Comparison of ENCODE assay signal across 11 cellular contexts in genomic region chr4:172813359-172813923, GRCh38.
A peak's percentile ranks its signal among the peaks of the same experiment; 100 is the strongest.
DNase-seq lines count a peak whose midpoint lies in the region; ATAC-seq, FAIRE-seq and TF ChIP-seq lines count a peak whose summit lies in the region.
"Had no signal": no experiment of that assay in that cellular context is flagged by ENCODE, and none has a peak within 500 bp of the region (broad histone marks: within the 10 kb centered on the region; RNA-seq: fewer than 3 reads in every experiment).

No MANE protein-coding gene starts in this region.

- H3K4me1 ChIP-seq in hepatocyte (ENCODE audit: insufficient read depth) = peaks cover 10% of the 10 kb centered on the region
- H3K4me1 ChIP-seq in mesendoderm (ENCODE audit: control insufficient read depth, low read depth, low read length) = no peaks in the 10 kb centered on the region
- H3K4me1 ChIP-seq in kidney (ENCODE audit: control insufficient read depth in 1 of 2, insufficient read depth in 1 of 2, low read depth in 1 of 2, low read length in 2 of 2) = no peaks in the 10 kb centered on the region
- no peaks in the 10 kb centered on the region for H3K4me1 ChIP-seq in right cardiac atrium (ENCODE audit: control insufficient read depth, insufficient read depth, low read length)
- H3K4me1 ChIP-seq: parathyroid adenoma had no signal

- H3K27me3 ChIP-seq in hepatocyte = no peaks in the 10 kb centered on the region
- no peaks in the 10 kb centered on the region for H3K27me3 ChIP-seq in mesendoderm (ENCODE audit: insufficient read depth, low read length, poor library complexity)
- H3K27me3 ChIP-seq in right cardiac atrium (ENCODE audit: control insufficient read depth, insufficient read depth) = no peaks in the 10 kb centered on the region

- H4K5ac ChIP-seq in mesendoderm (ENCODE audit: low read length) = no peak overlapping the region

- H3K36me3 Mint-ChIP-seq in T-cell = no peaks in the 10 kb centered on the region

- peak; percentile 94 for ATAC-seq in GM18873 (IDR thresholded peaks at IDR 0.05; ENCODE audit: low FRiP score, unreplicated experiment)
- peak; percentile 82 for ATAC-seq in GM21786 (IDR thresholded peaks at IDR 0.05; ENCODE audit: unreplicated experiment)
- ATAC-seq in HG03439 (IDR thresholded peaks at IDR 0.05; ENCODE audit: unreplicated experiment) = peak; percentile 81
- no peak for ATAC-seq in right cardiac atrium
- ATAC-seq in T-cell (replicated peaks in 1 of 4) = no peak

- H3K9me3 ChIP-seq in hepatocyte (ENCODE audit: low read depth) = no peaks in the 10 kb centered on the region
- no peaks in the 10 kb centered on the region for H3K9me3 ChIP-seq in kidney (ENCODE audit: control insufficient read depth in 1 of 2, low read length in 2 of 2)
- no peaks in the 10 kb centered on the region for H3K9me3 ChIP-seq in right cardiac atrium (ENCODE audit: control insufficient read depth, low read length)

- intact Hi-C loops in kidney (cut with DNase I) = no loop called here
- intact Hi-C loops in right cardiac atrium (cut with DNase I) = no loop called here

- H3K27me3 Mint-ChIP-seq in T-cell = peaks cover 0 to 8% of the 10 kb centered on the region in 2 donors

- H3K36me3 ChIP-seq in hepatocyte (replicated peaks; ENCODE audit: insufficient read depth, low read depth) = no peaks in the 10 kb centered on the region
- H3K36me3 ChIP-seq in mesendoderm (ENCODE audit: control insufficient read depth, insufficient read depth, low read length) = no peaks in the 10 kb centered on the region
- no peaks in the 10 kb centered on the region for H3K36me3 ChIP-seq in kidney (ENCODE audit: control insufficient read depth in 1 of 2, insufficient read depth in 2 of 2, low read length in 2 of 2)

- H3K4ac ChIP-seq in mesendoderm (ENCODE audit: low read depth, low read length) = no peak overlapping the region

- H4K8ac ChIP-seq in mesendoderm (ENCODE audit: low read depth, low read length) = no peak overlapping the region

- H3K27ac ChIP-seq in hepatocyte (peak overlapping the region; percentile 72), mesendoderm (ENCODE audit: low read depth, low read length) (no peak overlapping the region), kidney (ENCODE audit: low read depth in 2 of 2, low read length in 2 of 2) (no peak overlapping the region), right cardiac atrium (ENCODE audit: low read length) (no peak overlapping the region)
- H3K27ac ChIP-seq: parathyroid adenoma had no signal

- no peak overlapping the region for H3K27ac Mint-ChIP-seq in T-cell

- H3K4me2 ChIP-seq in hepatocyte (no peak overlapping the region), mesendoderm (ENCODE audit: low read length) (no peak overlapping the region)

- H2AFZ ChIP-seq in hepatocyte = no peak overlapping the region
- H2AFZ ChIP-seq: parathyroid adenoma had no signal

- H3K18ac ChIP-seq in mesendoderm (ENCODE audit: low read length) = no peak overlapping the region

- H3K4me3 Mint-ChIP-seq in T-cell = no peak overlapping the region

- H3K4me1 Mint-ChIP-seq in T-cell = no peaks in the 10 kb centered on the region

- H4K20me1 ChIP-seq in hepatocyte (ENCODE audit: insufficient read depth, poor library complexity, severe bottlenecking) = no peaks in the 10 kb centered on the region

- no peak overlapping the region for H3K4me3 ChIP-seq in hepatocyte
- no peak overlapping the region for H3K4me3 ChIP-seq in mesendoderm (ENCODE audit: low read length)
- no peak overlapping the region for H3K4me3 ChIP-seq in kidney (ENCODE audit: low read length in 2 of 2)
- no peak overlapping the region for H3K4me3 ChIP-seq in right cardiac atrium (ENCODE audit: low read length)

- H3K9me3 Mint-ChIP-seq in T-cell = no peaks in the 10 kb centered on the region

- DNase-seq in hepatocyte (ENCODE audit: low spot score) = no peak
- DNase-seq in mesendoderm = no peak
- no peak for DNase-seq in kidney
- no peak for DNase-seq in right cardiac atrium
- no peak for DNase-seq in T-cell
- DNase-seq: activated naive CD4-positive, alpha-beta T cell treated with anti-CD3 and anti-CD28 coated beads, Interleukin-2, amount 50 U/mL, for 16 hours; NCI-H226 had no signal

- no peaks in the 10 kb centered on the region for H3K9me2 ChIP-seq in hepatocyte (replicated peaks; ENCODE audit: insufficient read depth)

- H2BK120ac ChIP-seq in mesendoderm (ENCODE audit: low read depth, low read length) = no peak overlapping the region

- POLR2A ChIA-PET in T-cell (lab: Charles Lee) = no interaction called here

- H3K23ac ChIP-seq in mesendoderm (ENCODE audit: low read length) = no peak overlapping the region

- CTCF ChIA-PET in T-cell (lab: Charles Lee) = no interaction called here

- H3K9ac ChIP-seq in mesendoderm (ENCODE audit: low read length) = no peak overlapping the region
- H3K9ac ChIP-seq in kidney (ENCODE audit: low read length in 2 of 2) = no peak overlapping the region
- H3K9ac ChIP-seq: parathyroid adenoma had no signal

- 84% methylated on average over 11 of the region's 11 CpGs for WGBS in hepatocyte (ENCODE audit: low lambda C conversion rate, missing lambda C conversion rate)
- no CpG with 5 or more reads among the region's 11 CpGs for WGBS in mesendoderm (ENCODE audit: extremely low coverage, insufficient coverage, low lambda C conversion rate)
- 71% methylated on average over 11 of the region's 11 CpGs for WGBS in right cardiac atrium

- no peaks in the 10 kb centered on the region for H3K79me1 ChIP-seq in mesendoderm (ENCODE audit: low read length)

- no peak overlapping the region for H3K56ac ChIP-seq in mesendoderm (ENCODE audit: low read length)

- no peak overlapping the region for H2BK5ac ChIP-seq in mesendoderm (ENCODE audit: low read length)

- H2BK15ac ChIP-seq in mesendoderm (replicated peaks; ENCODE audit: low read depth) = no peak overlapping the region

- H2AK5ac ChIP-seq in mesendoderm (ENCODE audit: low read length) = no peak overlapping the region

- FAIRE-seq in kidney (lab: Jason Lieb, UNC) = no peak

- no peaks in the 10 kb centered on the region for H3K79me2 ChIP-seq in hepatocyte
- H3K79me2 ChIP-seq in mesendoderm (ENCODE audit: control insufficient read depth, insufficient read depth, low read length) = no peaks in the 10 kb centered on the region
- H3K79me2 ChIP-seq: parathyroid adenoma had no signal

- TF ChIP-seq CTCF in hepatocyte (IDR thresholded peaks at IDR 0.05; ENCODE audit: poor library complexity) (no peak), kidney (IDR thresholded peaks at IDR 0.05; ENCODE audit: borderline replicate concordance, extremely low read depth, insufficient read depth) (no peak)

Comparison
In these comparisons a context has a peak if more than half of its experiments do, and no peak if none do; other contexts are left out.
1. ATAC-seq: peak in GM18873 (single experiment), GM21786 (single experiment) and HG03439 (single experiment); none in right cardiac atrium (0 of 2) and T-cell (0 of 4).